ENCODE assay signal across 17 cellular contexts in genomic region chr13:77502104-77502720, GRCh38. TPM values are rescaled to one million over a fixed set of nuclear protein-coding genes. Genes with fewer than 3 reads are reported as not detected.
DNase-seq lines count a peak whose midpoint lies in the region; ATAC-seq, FAIRE-seq and TF ChIP-seq lines count a peak whose summit lies in the region.
"Had no signal": no experiment of that assay in that cellular context is flagged by ENCODE, and none has a peak within 500 bp of the region (broad histone marks: within the 10 kb centered on the region; RNA-seq: fewer than 3 reads in every experiment).

No MANE protein-coding gene starts in this region.

- H3K79me2 ChIP-seq in HepG2 (ENCODE audit: insufficient read depth, low read length) (no peaks in the 10 kb centered on the region), mammary epithelial cell (ENCODE audit: insufficient read depth, low read length) (no peaks in the 10 kb centered on the region)

- WGBS in HepG2 (ENCODE audit: low lambda C conversion rate), result 16% methylated on average over 4 of the region's 4 CpGs
- WGBS in mammary epithelial cell (ENCODE audit: low coverage, missing lambda C conversion rate), result 67% methylated on average over 4 of the region's 4 CpGs

- no peak overlapping the region for H3K9ac ChIP-seq in HepG2 (ENCODE audit: insufficient read depth, low read depth, low read length)
- H3K9ac ChIP-seq in mammary epithelial cell (ENCODE audit: insufficient read depth, low read length), result no peak overlapping the region

- H3K4me1 ChIP-seq in HepG2 (ENCODE audit: insufficient read depth, low read length) (no peaks in the 10 kb centered on the region), mammary epithelial cell (ENCODE audit: insufficient read depth, low read length) (no peaks in the 10 kb centered on the region)

- intact Hi-C loops in HepG2 (cut with micrococcal nuclease; ENCODE audit: unreplicated experiment), result no loop called here
- intact Hi-C loops in mammary epithelial cell (cut with micrococcal nuclease), result no loop called here

- H3K36me3 ChIP-seq in HepG2 (replicated peaks in 1 of 2; ENCODE audit: control insufficient read depth in 1 of 2, insufficient read depth in 2 of 2, low read length in 2 of 2), result no peaks in the 10 kb centered on the region
- no peaks in the 10 kb centered on the region for H3K36me3 ChIP-seq in mammary epithelial cell (ENCODE audit: insufficient read depth, low read length)
- H3K36me3 ChIP-seq: neutrophil had no signal

- H3K4me3 ChIP-seq in HepG2 (replicated peaks in 1 of 3; ENCODE audit: insufficient read depth in 1 of 3, low read depth in 2 of 3, low read length in 3 of 3) (no peak overlapping the region), mammary epithelial cell (replicated peaks in 1 of 3; ENCODE audit: insufficient read depth in 1 of 3, low read depth in 2 of 3, low read length in 3 of 3) (no peak overlapping the region)
- H3K4me3 ChIP-seq: PC-9 had no signal

- in situ Hi-C loops in HepG2 (cut with HindIII; ENCODE audit: extremely low pct_ligation_motif_present, low pct_unique_long_range_greater_than_20kb), result no loop called here
- in situ Hi-C loops in mammary epithelial cell (cut with MboI; ENCODE audit: low sequenced_read_pairs in 2 of 2), result no loop called here

- dilution Hi-C loops in mammary epithelial cell (cut with HindIII; ENCODE audit: low sequenced_read_pairs), result no loop called here

- H3K9me3 ChIP-seq in HepG2 (ENCODE audit: low read length) (no peaks in the 10 kb centered on the region), mammary epithelial cell (replicated peaks; ENCODE audit: insufficient read depth, low read length) (no peaks in the 10 kb centered on the region)
- H3K9me3 ChIP-seq: neutrophil had no signal

- TF ChIP-seq CTCF in HepG2 (CRISPR knock-in tag; IDR thresholded peaks at IDR 0.05) (no peak), mammary epithelial cell (conservative IDR thresholded peaks at IDR 0.05 in 1 of 2, IDR thresholded peaks at IDR 0.05 in 1 of 2; ENCODE audit: extremely low read depth in 1 of 2, insufficient read depth in 1 of 2, low read depth in 1 of 2, low read length in 2 of 2) (no peak)

- peak; percentile 87 for ATAC-seq in GM18499 (IDR thresholded peaks at IDR 0.05; ENCODE audit: insufficient read depth, unreplicated experiment)
- ATAC-seq in GM19452 (IDR thresholded peaks at IDR 0.05; ENCODE audit: unreplicated experiment), result peak; percentile 86
- ATAC-seq in HG02870 (IDR thresholded peaks at IDR 0.05; ENCODE audit: unreplicated experiment), result peak; percentile 91
- peak; percentile 74 for ATAC-seq in HG03558 (IDR thresholded peaks at IDR 0.05; ENCODE audit: extremely low read depth, unreplicated experiment)
- ATAC-seq in HepG2, result no peak

- no peak for TF ChIP-seq POLR2A in HepG2 (IDR thresholded peaks at IDR 0.05; ENCODE audit: insufficient read depth in 1 of 2, low read depth in 2 of 2, low read length in 2 of 2)

- H4K20me1 ChIP-seq in HepG2 (ENCODE audit: insufficient read depth, low read length) (no peaks in the 10 kb centered on the region), mammary epithelial cell (ENCODE audit: insufficient read depth, low read length) (no peaks in the 10 kb centered on the region)

- no peak for FAIRE-seq in HepG2 (lab: Jason Lieb, UNC)
- FAIRE-seq: bronchial epithelial cell, kidney had no signal

- H2AFZ ChIP-seq in HepG2 (ENCODE audit: low read length) (no peak overlapping the region), mammary epithelial cell (ENCODE audit: low read depth, low read length) (no peak overlapping the region)

- no peak for TF ChIP-seq RAD21 in HepG2 (CRISPR knock-in tag; IDR thresholded peaks at IDR 0.05)

- H3K27me3 ChIP-seq in HepG2 (ENCODE audit: control insufficient read depth in 1 of 2, insufficient read depth in 2 of 2, low read length in 2 of 2) (no peaks in the 10 kb centered on the region), mammary epithelial cell (ENCODE audit: insufficient read depth, low read length) (peaks cover 48% of the 10 kb centered on the region)
- H3K27me3 ChIP-seq: neutrophil had no signal

- no peak for DNase-seq in HepG2 (ENCODE audit: low spot score)
- no peak for DNase-seq in mammary epithelial cell
- DNase-seq in stimulated activated CD4-positive, alpha-beta T cell treated with anti-CD3 and anti-CD28 coated beads, Interleukin-1b, Interleukin-23, amount 100 ng/mL, for 48 hours, result no peak
- no peak for DNase-seq in HEK293T (ENCODE audit: extremely low spot score)
- DNase-seq: activated T-cell treated with anti-CD3 and anti-CD28 coated beads, Interleukin-2, amount 50 U/mL, for 1 hour; kidney; NCI-H1694; PC-9; stimulated activated CD4-positive, alpha-beta T cell treated with anti-CD3 and anti-CD28 coated beads, Interleukin-2, amount 100 ng/mL, for 24 hours had no signal

- no peak overlapping the region for H3K4me2 ChIP-seq in HepG2 (ENCODE audit: low read depth, low read length)
- H3K4me2 ChIP-seq in mammary epithelial cell (ENCODE audit: insufficient read depth, low read depth, low read length), result no peak overlapping the region
- H3K4me2 ChIP-seq: PC-9 had no signal

- TF ChIP-seq EP300 in HepG2 (IDR thresholded peaks at IDR 0.05; ENCODE audit: low read depth in 2 of 2, low read length in 2 of 2), result no peak
- no peak for TF ChIP-seq EP300 in HepG2 (CRISPR knock-in tag; IDR thresholded peaks at IDR 0.05; ENCODE audit: borderline replicate concordance)

- H3K27ac ChIP-seq in HepG2 (ENCODE audit: extremely low read length, insufficient read depth, low read length) (no peak overlapping the region), mammary epithelial cell (ENCODE audit: insufficient read depth, low read depth, low read length) (no peak overlapping the region)
- H3K27ac ChIP-seq: C4-2B, neutrophil, PC-9 had no signal

- POLR2A ChIA-PET in HepG2 (lab: Yijun Ruan, JAX), result no interaction called here
- POLR2A ChIA-PET in HEK293T (lab: Yijun Ruan, JAX), result no interaction called here

- BruUV-seq in HepG2 (replicated peaks; lab: Mats Ljungman, UMichigan), result no TSS peak
- no TSS peak for BruUV-seq in mammary epithelial cell (replicated peaks; lab: Mats Ljungman, UMichigan)

- CTCF ChIA-PET in HepG2 (lab: Yijun Ruan, JAX; ENCODE audit: low intra/inter-chr PET ratio, low total read pairs) (no interaction called here), mammary epithelial cell (lab: Charles Lee; ENCODE audit: low non-redundant PET) (interaction anchor here (0.7 kb wide), 1 partner anchor 537 kb away, joined by 3 read pairs; no protein-coding TSS in a partner anchor), HEK293T (lab: Yijun Ruan, JAX) (interaction anchor here (1.0 to 1.6 kb wide), 3 partner anchors 9 to 76 kb away, joined by 3 to 4 read pairs (median 3); no protein-coding TSS in a partner anchor)

TF ChIP-seq in HepG2, 621 proteins besides CTCF, POLR2A, EP300 and RAD21:
- TF ChIP-seq DRAP1 (CRISPR knock-in tag; IDR thresholded peaks at IDR 0.05), result no peak

TF ChIP-seq in HEK293T, 16 proteins besides CTCF, POLR2A, EP300 and RAD21 (continues in another document):
- TF ChIP-seq FOXK2 (IDR thresholded peaks at IDR 0.05) (no peak), PKNOX1 (IDR thresholded peaks at IDR 0.05) (no peak), LEF1 (IDR thresholded peaks at IDR 0.05; ENCODE audit: borderline replicate concordance) (no peak), L3MBTL2 (conservative IDR thresholded peaks at IDR 0.05) (no peak), SUZ12 (IDR thresholded peaks at IDR 0.05) (no peak), HDGF (IDR thresholded peaks at IDR 0.05; ENCODE audit: borderline replicate concordance) (no peak), ARNT (IDR thresholded peaks at IDR 0.05) (no peak), ELF4 (IDR thresholded peaks at IDR 0.05) (no peak), BHLHE40 (IDR thresholded peaks at IDR 0.05; ENCODE audit: borderline replicate concordance) (no peak), NFRKB (IDR thresholded peaks at IDR 0.05) (no peak), CTBP1 (IDR thresholded peaks at IDR 0.05; ENCODE audit: borderline replicate concordance) (no peak), FOXA1 (IDR thresholded peaks at IDR 0.05) (no peak), ZNF384 (IDR thresholded peaks at IDR 0.05) (no peak), FOXM1 (IDR thresholded peaks at IDR 0.05; ENCODE audit: borderline replicate concordance) (no peak), SP1 (IDR thresholded peaks at IDR 0.05) (no peak)

RNA-seq across cellular contexts. Expression of gene SCEL, which starts 33.3 kb away (rescaled TPM):
- not detected in 2 replicates for total RNA-seq in HepG2 (2016; rRNA removed; fragmentation: Illumina TruSeq; extraction: Trizol)
- not detected in 2 replicates for total RNA-seq in HepG2 (2016; cell fraction: cytosol; rRNA removed; fragmentation: Illumina TruSeq; extraction: Trizol; ENCODE audit: low read depth)
- not detected in 2 replicates for total RNA-seq in HepG2 (2016; cell fraction: insoluble cytoplasmic fraction; rRNA removed; fragmentation: Illumina TruSeq; extraction: Trizol)
- not detected in 2 replicates for total RNA-seq in HepG2 (2016; cell fraction: membrane; rRNA removed; fragmentation: Illumina TruSeq; extraction: Trizol)
- total RNA-seq in HepG2 (2016; cell fraction: nucleus; rRNA removed; fragmentation: Illumina TruSeq; extraction: Trizol), result not detected in 2 replicates
- not detected in 2 replicates for polyA plus RNA-seq in HepG2 (2011; rRNA removed)
- not detected in 2 replicates for polyA plus RNA-seq in HepG2 (2011; cell fraction: cytosol; rRNA removed)
- polyA plus RNA-seq in HepG2 (2011; cell fraction: nucleus; rRNA removed), result 0.07 TPM in 1 of 2 replicates, not detected in the other
- not detected in 2 replicates for polyA plus RNA-seq in HepG2 (2012)
- not detected in 2 replicates for polyA plus RNA-seq in HepG2 (2016; cell fraction: cytosol; fragmentation: Illumina TruSeq; extraction: Trizol; ENCODE audit: low read depth)
- not detected in 2 replicates for polyA plus RNA-seq in HepG2 (2016; cell fraction: insoluble cytoplasmic fraction; fragmentation: Illumina TruSeq; extraction: Trizol; ENCODE audit: low read depth)
- not detected in 2 replicates for polyA plus RNA-seq in HepG2 (2016; cell fraction: membrane; fragmentation: Illumina TruSeq; extraction: Trizol; ENCODE audit: low read depth)
- polyA plus RNA-seq in HepG2 (2016; cell fraction: nucleus; fragmentation: Illumina TruSeq; extraction: Trizol; ENCODE audit: insufficient read depth, low read depth), result not detected in 2 replicates
- not detected in 2 replicates for polyA minus RNA-seq in HepG2 (2011; rRNA and poly(A)+ RNA removed; ENCODE audit: low replicate concordance)
- polyA minus RNA-seq in HepG2 (2011; cell fraction: cytosol; rRNA and poly(A)+ RNA removed), result not detected in 2 replicates
- not detected in 2 replicates for polyA minus RNA-seq in HepG2 (2011; cell fraction: nucleus; rRNA and poly(A)+ RNA removed)
- 1 to 10 TPM in 1 of 2 donors, under 1 TPM in 1; 0.17 to 1.7 TPM for total RNA-seq in mammary epithelial cell
- 1.3 TPM for polyA plus RNA-seq in mammary epithelial cell
- 0.88 TPM for polyA minus RNA-seq in mammary epithelial cell
- total RNA-seq: HT1080 had no signal
